ENCODE assay signal across 8 cellular contexts in the genomic region with DNA sequence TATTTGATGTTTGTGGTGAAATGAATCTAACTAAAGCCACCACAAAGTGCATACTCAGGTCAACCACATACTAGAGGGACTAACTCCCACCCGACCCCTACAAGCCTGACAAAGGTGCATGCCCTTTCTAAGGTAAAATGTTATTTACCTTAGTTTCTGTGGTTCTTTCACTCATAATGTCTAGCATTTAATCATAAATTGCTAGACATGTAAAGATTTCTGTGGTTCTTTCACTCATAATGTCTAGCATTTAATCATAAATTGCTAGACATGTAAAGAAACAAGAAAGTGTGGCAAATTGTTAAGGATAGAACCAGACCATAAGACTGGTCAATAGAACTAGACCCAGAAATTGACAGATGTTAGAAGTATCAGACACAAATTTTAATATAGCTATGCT.
"Had no signal": no experiment of that assay in that cellular context is flagged by ENCODE, and none has a peak within 500 bp of the region (broad histone marks: within the 10 kb centered on the region; RNA-seq: fewer than 3 reads in every experiment).

No MANE protein-coding gene starts in this region.

- ATAC-seq: GM12878 had no signal

- H3K4me3 ChIP-seq: GM12878 had no signal

- FAIRE-seq: G401.6, GM12878, GM12891, GM12892, GM18507, GM19239 had no signal

- DNase-seq: GDM1, GF-D8 had no signal
